Comparison of ENCODE assay signal across 12 cellular contexts in the genomic region with DNA sequence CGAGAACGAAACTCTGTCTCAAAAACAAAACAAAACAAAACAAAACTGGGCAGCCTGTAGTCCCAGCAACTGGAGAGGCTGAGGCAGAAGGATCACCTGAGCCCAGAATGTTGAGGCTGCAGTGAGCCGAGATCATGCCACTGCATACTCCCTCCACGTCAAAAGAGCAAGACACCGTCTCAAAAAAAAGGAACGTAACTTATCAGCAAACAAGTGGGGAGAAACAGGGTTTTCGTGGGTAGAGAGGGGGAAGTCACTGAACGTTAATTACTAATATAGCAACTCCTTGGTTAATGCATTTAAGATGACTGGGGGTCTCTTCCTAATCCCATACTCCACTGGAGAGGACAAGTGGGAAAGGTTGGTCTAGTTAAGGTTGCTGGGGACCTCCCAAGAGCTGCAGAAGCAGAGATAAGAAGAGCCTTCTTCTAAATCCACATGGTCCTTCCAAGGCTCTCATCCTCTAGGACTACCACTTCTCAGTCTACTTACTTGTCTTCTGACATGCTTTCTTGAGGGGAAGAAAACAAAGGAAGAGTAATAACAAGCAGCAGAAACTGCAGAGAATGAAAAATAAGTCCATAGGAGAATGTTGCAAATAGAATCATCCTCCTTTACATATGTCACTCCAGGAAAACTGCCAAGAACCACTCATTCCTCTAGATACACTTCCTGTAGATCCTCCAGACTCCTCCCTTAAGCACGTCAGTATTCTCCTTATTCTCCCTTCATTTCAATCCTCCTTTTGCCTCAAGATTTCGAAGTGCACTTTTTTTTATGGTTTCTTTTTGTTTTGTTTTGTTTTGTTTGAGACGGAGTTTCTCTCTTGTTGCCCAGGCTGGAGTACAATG. TPM values are rescaled to one million over a fixed set of nuclear protein-coding genes. Genes with fewer than 3 reads are reported as not detected.
A peak's percentile ranks its signal among the peaks of the same experiment; 100 is the strongest.
DNase-seq lines count a peak whose midpoint lies in the region; ATAC-seq, FAIRE-seq and TF ChIP-seq lines count a peak whose summit lies in the region.
"Had no signal": no experiment of that assay in that cellular context is flagged by ENCODE, and none has a peak within 500 bp of the region (broad histone marks: within the 10 kb centered on the region; RNA-seq: fewer than 3 reads in every experiment).

No MANE protein-coding gene starts in this region.

- H3K79me1 ChIP-seq in mesendoderm (ENCODE audit: low read length): peaks cover 7% of the 10 kb centered on the region

- intact Hi-C loops in endothelial cell of umbilical vein (cut with micrococcal nuclease): no loop called here

- no peak overlapping the region for H2BK5ac ChIP-seq in mesendoderm (ENCODE audit: low read length)

- DNase-seq in activated CD8-positive, alpha-beta memory T cell treated with anti-CD3 and anti-CD28 coated beads, Interleukin-2, amount 10 ng/mL, durations not matched to agents 7 days and 5 days: no peak
- DNase-seq in activated CD8-positive, alpha-beta memory T cell treated with anti-CD3 and anti-CD28 coated beads for 24 hours: no peak
- DNase-seq in endothelial cell of umbilical vein (ENCODE audit: low read depth, low spot score) (peak; percentile 78), superior temporal gyrus (ENCODE audit: extremely low spot score) (peak; percentile 66), HEK293T (ENCODE audit: extremely low spot score) (no peak), mesendoderm (no peak)
- DNase-seq: CD4-positive, alpha-beta memory T cell had no signal

- no peak overlapping the region for H3K9ac ChIP-seq in OCI-LY3 (ENCODE audit: low read length)
- H3K9ac ChIP-seq in endothelial cell of umbilical vein (replicated peaks; ENCODE audit: extremely low read depth, insufficient read depth, low read length): no peak overlapping the region
- no peak overlapping the region for H3K9ac ChIP-seq in mesendoderm (ENCODE audit: low read length)

- peak overlapping the region; percentile 40 for H3K4me3 Mint-ChIP-seq in activated CD8-positive, alpha-beta memory T cell treated with anti-CD3 and anti-CD28 coated beads, Interleukin-2, amount 10 ng/mL, durations not matched to agents 7 days and 5 days

- no peak overlapping the region for H3K23ac ChIP-seq in mesendoderm (ENCODE audit: low read length)

- peaks cover 38% of the 10 kb centered on the region for H3K4me1 ChIP-seq in OCI-LY3 (ENCODE audit: low read length)
- H3K4me1 ChIP-seq in endothelial cell of umbilical vein (ENCODE audit: control insufficient read depth, extremely low read depth, insufficient read depth, low read length): peaks cover 31% of the 10 kb centered on the region
- H3K4me1 ChIP-seq in mesendoderm (ENCODE audit: control insufficient read depth, low read depth, low read length): no peaks in the 10 kb centered on the region

- peaks cover 44% of the 10 kb centered on the region for H4K20me1 ChIP-seq in OCI-LY3 (ENCODE audit: insufficient read depth, low read length)
- H4K20me1 ChIP-seq in endothelial cell of umbilical vein (replicated peaks; ENCODE audit: control insufficient read depth, extremely low read depth, insufficient read depth, low read length): peaks cover 24% of the 10 kb centered on the region

- H3K56ac ChIP-seq in mesendoderm (ENCODE audit: low read length): no peak overlapping the region

- no peak overlapping the region for H4K8ac ChIP-seq in mesendoderm (ENCODE audit: low read depth, low read length)

- no peaks in the 10 kb centered on the region for H3K9me1 ChIP-seq in endothelial cell of umbilical vein (replicated peaks; ENCODE audit: control insufficient read depth, extremely low read depth, insufficient read depth, low read length)

- peaks cover 1% of the 10 kb centered on the region for H3K36me3 Mint-ChIP-seq in activated CD8-positive, alpha-beta memory T cell treated with anti-CD3 and anti-CD28 coated beads, Interleukin-2, amount 10 ng/mL, durations not matched to agents 7 days and 5 days

- H2BK120ac ChIP-seq in mesendoderm (ENCODE audit: low read depth, low read length): no peak overlapping the region

- peak overlapping the region; percentile 67 for H3K27ac Mint-ChIP-seq in activated CD8-positive, alpha-beta memory T cell treated with anti-CD3 and anti-CD28 coated beads, Interleukin-2, amount 10 ng/mL, durations not matched to agents 7 days and 5 days

- no peak overlapping the region for H2BK15ac ChIP-seq in mesendoderm (replicated peaks; ENCODE audit: low read depth)

- H2AFZ ChIP-seq in OCI-LY3 (ENCODE audit: low read depth, low read length): no peak overlapping the region
- no peak overlapping the region for H2AFZ ChIP-seq in endothelial cell of umbilical vein (ENCODE audit: low read depth, low read length)

- H3K27ac ChIP-seq in OCI-LY3 (ENCODE audit: low read length): no peak overlapping the region
- peak overlapping the region; percentile 3 for H3K27ac ChIP-seq in endothelial cell of umbilical vein (ENCODE audit: insufficient read depth, low read depth, low read length)
- no peak overlapping the region for H3K27ac ChIP-seq in mesendoderm (ENCODE audit: low read depth, low read length)
- H3K27ac ChIP-seq: thoracic aorta had no signal

- H3K4me3 ChIP-seq in OCI-LY3 (ENCODE audit: low read length) (peak overlapping the region; percentile 47), endothelial cell of umbilical vein (replicated peaks in 1 of 3; ENCODE audit: insufficient read depth in 1 of 3, low read depth in 1 of 3, low read length in 3 of 3) (no peak overlapping the region), mesendoderm (ENCODE audit: low read length) (no peak overlapping the region)
- H3K4me3 ChIP-seq: skin epidermis, thoracic aorta had no signal

- H3K79me2 ChIP-seq in OCI-LY3 (ENCODE audit: low read length) (peaks cover 42% of the 10 kb centered on the region), endothelial cell of umbilical vein (ENCODE audit: control insufficient read depth, insufficient read depth, low read length) (peaks cover 99% of the 10 kb centered on the region), mesendoderm (ENCODE audit: control insufficient read depth, insufficient read depth, low read length) (peaks cover 11% of the 10 kb centered on the region)

- H3K27me3 ChIP-seq in OCI-LY3 (ENCODE audit: low read depth, low read length) (no peaks in the 10 kb centered on the region), endothelial cell of umbilical vein (ENCODE audit: control insufficient read depth in 2 of 2, insufficient read depth in 2 of 2, low read length in 2 of 2) (no peaks in the 10 kb centered on the region), mesendoderm (ENCODE audit: insufficient read depth, low read length, poor library complexity) (no peaks in the 10 kb centered on the region)

- dilution Hi-C loops in endothelial cell of umbilical vein (cut with MboI; ENCODE audit: extremely low pct_ligation_motif_present, low sequenced_read_pairs): loop anchor here (25.0 kb wide), 2 partner anchors 165 to 265 kb away; no protein-coding TSS in a partner anchor

- no peaks in the 10 kb centered on the region for H3K36me3 ChIP-seq in OCI-LY3 (replicated peaks; ENCODE audit: low read depth, low read length)
- H3K36me3 ChIP-seq in endothelial cell of umbilical vein (ENCODE audit: control insufficient read depth in 2 of 2, extremely low read depth in 1 of 2, insufficient read depth in 2 of 2, low read length in 2 of 2): no peaks in the 10 kb centered on the region
- no peaks in the 10 kb centered on the region for H3K36me3 ChIP-seq in mesendoderm (ENCODE audit: control insufficient read depth, insufficient read depth, low read length)
- H3K36me3 ChIP-seq: thoracic aorta had no signal

- POLR2A ChIA-PET in endothelial cell of umbilical vein (lab: Charles Lee): no interaction called here
- POLR2A ChIA-PET in HEK293T (lab: Yijun Ruan, JAX): no interaction called here

- no peaks in the 10 kb centered on the region for H3K27me3 Mint-ChIP-seq in activated CD8-positive, alpha-beta memory T cell treated with anti-CD3 and anti-CD28 coated beads, Interleukin-2, amount 10 ng/mL, durations not matched to agents 7 days and 5 days
- H3K27me3 Mint-ChIP-seq: CD4-positive, alpha-beta memory T cell had no signal

- H2AK5ac ChIP-seq in mesendoderm (ENCODE audit: low read length): no peak overlapping the region

- CTCF ChIA-PET in activated CD8-positive, alpha-beta memory T cell treated with anti-CD3 and anti-CD28 coated beads, Interleukin-2, amount 10 ng/mL, durations not matched to agents 7 days and 5 days (lab: Charles Lee): interaction anchor here (1.6 kb wide), 1 partner anchor 19 kb away, joined by 3 read pairs; no protein-coding TSS in a partner anchor
- CTCF ChIA-PET in endothelial cell of umbilical vein (lab: Charles Lee): interaction anchor here (1.9 to 2.0 kb wide), 2 partner anchors 19 to 157 kb away, joined by 8 to 10 read pairs; no protein-coding TSS in a partner anchor
- CTCF ChIA-PET in HEK293T (lab: Yijun Ruan, JAX): interaction anchor here (0.6 kb wide), 1 partner anchor 311 kb away, joined by 4 read pairs; no protein-coding TSS in a partner anchor

- no TSS peak for BruUV-seq in endothelial cell of umbilical vein (replicated peaks; lab: Mats Ljungman, UMichigan)

- TF ChIP-seq CTCF in OCI-LY3 (IDR thresholded peaks at IDR 0.05; ENCODE audit: low read depth, low read length) (no peak), endothelial cell of umbilical vein (IDR thresholded peaks at IDR 0.05; ENCODE audit: extremely low read depth in 1 of 2, insufficient read depth in 1 of 2, low read depth in 1 of 2, low read length in 2 of 2) (no peak)

- no CpG with 5 or more reads among the region's 11 CpGs for WGBS in mesendoderm (ENCODE audit: extremely low coverage, insufficient coverage, low lambda C conversion rate)

- peak; percentile 41 for ATAC-seq in activated CD8-positive, alpha-beta memory T cell treated with anti-CD3 and anti-CD28 coated beads, Interleukin-2, amount 10 ng/mL, durations not matched to agents 7 days and 5 days
- ATAC-seq in GM21737 (IDR thresholded peaks at IDR 0.05; ENCODE audit: unreplicated experiment): no peak

- H3K9me3 Mint-ChIP-seq in activated CD8-positive, alpha-beta memory T cell treated with anti-CD3 and anti-CD28 coated beads, Interleukin-2, amount 10 ng/mL, durations not matched to agents 7 days and 5 days (ENCODE audit: low read depth): no peaks in the 10 kb centered on the region
- H3K9me3 Mint-ChIP-seq: CD4-positive, alpha-beta memory T cell had no signal

- TF ChIP-seq POLR2A in endothelial cell of umbilical vein (IDR thresholded peaks at IDR 0.05; ENCODE audit: low read depth, low read length): no peak

- H3K4me1 Mint-ChIP-seq in activated CD8-positive, alpha-beta memory T cell treated with anti-CD3 and anti-CD28 coated beads, Interleukin-2, amount 10 ng/mL, durations not matched to agents 7 days and 5 days: peaks cover 35% of the 10 kb centered on the region

- H4K5ac ChIP-seq in mesendoderm (ENCODE audit: low read length): no peak overlapping the region

- H3K4me2 ChIP-seq in OCI-LY3 (ENCODE audit: low read length) (peak overlapping the region; percentile 67), endothelial cell of umbilical vein (ENCODE audit: insufficient read depth, low read length) (peak overlapping the region; percentile 54), mesendoderm (ENCODE audit: low read length) (no peak overlapping the region)

- H3K9me3 ChIP-seq in OCI-LY3 (ENCODE audit: insufficient read depth, low read length) (no peaks in the 10 kb centered on the region), endothelial cell of umbilical vein (replicated peaks; ENCODE audit: control insufficient read depth, insufficient read depth, low read length) (no peaks in the 10 kb centered on the region)
- H3K9me3 ChIP-seq: thoracic aorta had no signal

- peak; percentile 57 for FAIRE-seq in endothelial cell of umbilical vein (lab: Jason Lieb, UNC)
- FAIRE-seq: TTC549 had no signal

- no peak overlapping the region for H3K4ac ChIP-seq in mesendoderm (ENCODE audit: low read depth, low read length)

- H3K18ac ChIP-seq in mesendoderm (ENCODE audit: low read length): no peak overlapping the region

RNA-seq across cellular contexts. Expression of a gene that starts 5.8 kb away (rescaled TPM):
- 10 to 100 TPM; 44.8 to 45.2 TPM for total RNA-seq in activated CD8-positive, alpha-beta memory T cell treated with anti-CD3 and anti-CD28 coated beads, Interleukin-2, amount 10 ng/mL, durations not matched to agents 7 days and 5 days
- 116 and 128 TPM in 2 replicates for total RNA-seq in endothelial cell of umbilical vein
- 164 and 210 TPM in 2 replicates for polyA plus RNA-seq in endothelial cell of umbilical vein
- 121 and 133 TPM in 2 replicates for polyA plus RNA-seq in endothelial cell of umbilical vein (2011; cell fraction: cytosol; rRNA removed)
- 224 and 247 TPM in 2 replicates for polyA plus RNA-seq in endothelial cell of umbilical vein (2011; cell fraction: nucleus; rRNA removed)
- 87.1 and 111 TPM in 2 replicates for polyA plus RNA-seq in endothelial cell of umbilical vein (2012)
- polyA minus RNA-seq in endothelial cell of umbilical vein: 389 and 406 TPM in 2 replicates
- 30.2 TPM for polyA minus RNA-seq in endothelial cell of umbilical vein (2011; cell fraction: cytosol; rRNA and poly(A)+ RNA removed)
- 207 and 280 TPM in 2 replicates for polyA minus RNA-seq in endothelial cell of umbilical vein (2011; cell fraction: nucleus; rRNA and poly(A)+ RNA removed)
- polyA plus RNA-seq in mesendoderm (2013, experiment 1 of 2): 46.8 TPM
- 43.6 TPM for polyA plus RNA-seq in mesendoderm (2013, experiment 2 of 2)

RNA-seq across cellular contexts. Expression of a gene that starts 38.2 kb away (rescaled TPM):
- total RNA-seq in activated CD8-positive, alpha-beta memory T cell treated with anti-CD3 and anti-CD28 coated beads, Interleukin-2, amount 10 ng/mL, durations not matched to agents 7 days and 5 days: 10 to 100 TPM; 20.7 to 25.6 TPM
- 15.6 and 17.7 TPM in 2 replicates for total RNA-seq in endothelial cell of umbilical vein
- 12.7 and 14.6 TPM in 2 replicates for polyA plus RNA-seq in endothelial cell of umbilical vein
- polyA plus RNA-seq in endothelial cell of umbilical vein (2011; cell fraction: cytosol; rRNA removed): 6.9 and 8.7 TPM in 2 replicates
- 4.7 and 5.0 TPM in 2 replicates for polyA plus RNA-seq in endothelial cell of umbilical vein (2011; cell fraction: nucleus; rRNA removed)
- 9.3 and 12.1 TPM in 2 replicates for polyA plus RNA-seq in endothelial cell of umbilical vein (2012)
- 12.1 and 18.4 TPM in 2 replicates for polyA minus RNA-seq in endothelial cell of umbilical vein
- 14.6 TPM for polyA minus RNA-seq in endothelial cell of umbilical vein (2011; cell fraction: cytosol; rRNA and poly(A)+ RNA removed)
- polyA minus RNA-seq in endothelial cell of umbilical vein (2011; cell fraction: nucleus; rRNA and poly(A)+ RNA removed): 6.3 and 7.1 TPM in 2 replicates
- polyA plus RNA-seq in mesendoderm (2013, experiment 1 of 2): 15.2 TPM
- polyA plus RNA-seq in mesendoderm (2013, experiment 2 of 2): 15.3 TPM

Comparison
In these comparisons a context has a peak if more than half of its experiments do, and no peak if none do; other contexts are left out.
1. DNase-seq: peak in endothelial cell of umbilical vein (single experiment) and superior temporal gyrus (single experiment); none in activated CD8-positive, alpha-beta memory T cell treated with anti-CD3 and anti-CD28 coated beads, Interleukin-2, amount 10 ng/mL, durations not matched to agents 7 days and 5 days (single experiment), activated CD8-positive, alpha-beta memory T cell treated with anti-CD3 and anti-CD28 coated beads for 24 hours (single experiment), HEK293T (single experiment) and mesendoderm (single experiment).